Comparison of ENCODE assay signal across 11 cellular contexts in genomic region chr7:83347836-83348482, GRCh38.
DNase-seq lines count a peak whose midpoint lies in the region; ATAC-seq, FAIRE-seq and TF ChIP-seq lines count a peak whose summit lies in the region.
"Had no signal": no experiment of that assay in that cellular context is flagged by ENCODE, and none has a peak within 500 bp of the region (broad histone marks: within the 10 kb centered on the region; RNA-seq: fewer than 3 reads in every experiment).

No MANE protein-coding gene starts in this region.

- H3K4me1 ChIP-seq in A549 (no peaks in the 10 kb centered on the region), astrocyte (ENCODE audit: insufficient read depth, low read length) (no peaks in the 10 kb centered on the region)
- no peaks in the 10 kb centered on the region for H3K4me1 ChIP-seq in CD8-positive, alpha-beta memory T cell (ENCODE audit: insufficient read depth, low read length)
- H3K4me1 ChIP-seq: tibial nerve had no signal

- CTCF ChIA-PET in A549 (lab: Yijun Ruan, JAX), result interaction anchor here (1.0 kb wide), 1 partner anchor 10 kb away, joined by 3 read pairs; no protein-coding TSS in a partner anchor
- CTCF ChIA-PET in CD8-positive, alpha-beta memory T cell (lab: Charles Lee), result no interaction called here

- H2AFZ ChIP-seq in astrocyte (ENCODE audit: low read depth, low read length), result no peak overlapping the region

- no peaks in the 10 kb centered on the region for H3K27me3 ChIP-seq in astrocyte (ENCODE audit: insufficient read depth, low read length)
- no peaks in the 10 kb centered on the region for H3K27me3 ChIP-seq in CD8-positive, alpha-beta memory T cell (ENCODE audit: insufficient read depth, low read length, poor library complexity, severe bottlenecking)
- H3K27me3 ChIP-seq: tibial nerve had no signal

- no peaks in the 10 kb centered on the region for H3K79me2 ChIP-seq in astrocyte (ENCODE audit: insufficient read depth, low read length)

- ATAC-seq in A549 (peak; percentile 60 to 87; a peak in 5 of 6 replicates), GM18858 (IDR thresholded peaks at IDR 0.05; ENCODE audit: unreplicated experiment) (no peak), HG03432 (IDR thresholded peaks at IDR 0.05; ENCODE audit: unreplicated experiment) (no peak), HG03565 (IDR thresholded peaks at IDR 0.05; ENCODE audit: unreplicated experiment) (no peak)

- WGBS in A549 (ENCODE audit: missing lambda C conversion rate), result 29% methylated on average over 5 of the region's 5 CpGs

- no peak for TF ChIP-seq POLR2A in A549 (IDR thresholded peaks at IDR 0.05; ENCODE audit: low read length)

- H4K20me1 ChIP-seq in astrocyte (ENCODE audit: insufficient read depth, low read length), result no peaks in the 10 kb centered on the region

- peaks cover 2% of the 10 kb centered on the region for H3K4me1 Mint-ChIP-seq in astrocyte (ENCODE audit: low read depth, unreplicated experiment)
- H3K4me1 Mint-ChIP-seq in CD8-positive, alpha-beta memory T cell, result no peaks in the 10 kb centered on the region
- H3K4me1 Mint-ChIP-seq: nephron had no signal

- peaks cover 4% of the 10 kb centered on the region for H3K9me3 Mint-ChIP-seq in astrocyte (ENCODE audit: unreplicated experiment)
- peaks cover 17 to 29% (median 24%) of the 10 kb centered on the region in 5 donors for H3K9me3 Mint-ChIP-seq in CD8-positive, alpha-beta memory T cell

- H3K36me3 ChIP-seq in astrocyte (ENCODE audit: insufficient read depth, low read length), result no peaks in the 10 kb centered on the region
- no peaks in the 10 kb centered on the region for H3K36me3 ChIP-seq in CD8-positive, alpha-beta memory T cell (ENCODE audit: insufficient read depth, low read length)
- H3K36me3 ChIP-seq: tibial nerve had no signal

- H3K4me3 ChIP-seq in A549 (no peak overlapping the region), astrocyte (ENCODE audit: insufficient read depth, low read depth, low read length) (no peak overlapping the region)
- no peak overlapping the region for H3K4me3 ChIP-seq in CD8-positive, alpha-beta memory T cell (ENCODE audit: low read length)
- H3K4me3 ChIP-seq: tibial nerve had no signal

- H3K4me3 Mint-ChIP-seq in astrocyte (ENCODE audit: unreplicated experiment), result no peak overlapping the region
- H3K4me3 Mint-ChIP-seq in CD8-positive, alpha-beta memory T cell, result no peak overlapping the region
- H3K4me3 Mint-ChIP-seq: nephron had no signal

- H3K9ac ChIP-seq in astrocyte (ENCODE audit: low read length), result no peak overlapping the region

- TF ChIP-seq RAD21 in A549 (conservative IDR thresholded peaks at IDR 0.05 in 1 of 2, IDR thresholded peaks at IDR 0.05 in 1 of 2), result no peak

- H3K9me3 ChIP-seq in A549, result no peaks in the 10 kb centered on the region
- H3K9me3 ChIP-seq in astrocyte (ENCODE audit: insufficient read depth, low read depth, low read length), result no peaks in the 10 kb centered on the region
- H3K9me3 ChIP-seq in CD8-positive, alpha-beta memory T cell (ENCODE audit: low read length), result no peaks in the 10 kb centered on the region

- H3K27ac Mint-ChIP-seq in astrocyte (ENCODE audit: unreplicated experiment), result no peak overlapping the region
- no peak overlapping the region for H3K27ac Mint-ChIP-seq in CD8-positive, alpha-beta memory T cell
- H3K27ac Mint-ChIP-seq: nephron had no signal

- no peak overlapping the region for H3K27ac ChIP-seq in A549
- no peak overlapping the region for H3K27ac ChIP-seq in astrocyte (ENCODE audit: low read depth, low read length)
- H3K27ac ChIP-seq in CD8-positive, alpha-beta memory T cell (ENCODE audit: low read depth, low read length), result no peak overlapping the region
- H3K27ac ChIP-seq: tibial nerve had no signal

- H3K4me2 ChIP-seq in A549 (no peak overlapping the region), astrocyte (ENCODE audit: low read length) (peak overlapping the region; percentile 7)

- no peak for TF ChIP-seq CTCF in A549 (IDR thresholded peaks at IDR 0.05)
- TF ChIP-seq CTCF in astrocyte (IDR thresholded peaks at IDR 0.05; ENCODE audit: insufficient read depth, low read depth, low read length), result no peak

- DNase-seq in A549 (ENCODE audit: low read depth in 1 of 2, low spot score in 1 of 2), result peak; percentile 1 to 23
- DNase-seq in HPDE6-E6E7 (ENCODE audit: extremely low spot score), result peak; percentile 29
- peak; percentile 76 for DNase-seq in astrocyte (ENCODE audit: low read depth)
- DNase-seq in inferior parietal cortex (ENCODE audit: extremely low spot score), result peak; percentile 23
- no peak for DNase-seq in CD8-positive, alpha-beta memory T cell
- DNase-seq: activated CD4-positive, alpha-beta T cell treated with anti-CD3 and anti-CD28 coated beads for 4 hours had no signal

- POLR2A ChIA-PET in A549 (lab: Yijun Ruan, JAX), result no interaction called here
- POLR2A ChIA-PET in CD8-positive, alpha-beta memory T cell (lab: Charles Lee), result no interaction called here

- no peaks in the 10 kb centered on the region for H3K36me3 Mint-ChIP-seq in astrocyte (ENCODE audit: low read depth, unreplicated experiment)
- H3K36me3 Mint-ChIP-seq in CD8-positive, alpha-beta memory T cell, result no peaks in the 10 kb centered on the region

- H3K27me3 Mint-ChIP-seq in astrocyte (ENCODE audit: low read depth, unreplicated experiment), result no peaks in the 10 kb centered on the region
- H3K27me3 Mint-ChIP-seq in CD8-positive, alpha-beta memory T cell, result no peaks in the 10 kb centered on the region

- no peak for TF ChIP-seq EP300 in A549 (IDR thresholded peaks at IDR 0.05)

- no peak for FAIRE-seq in A549 (lab: Jason Lieb, UNC)
- FAIRE-seq in astrocyte (lab: Jason Lieb, UNC), result no peak

TF ChIP-seq in A549, 52 proteins besides CTCF, POLR2A, EP300 and RAD21:
- TF ChIP-seq MAFK (IDR thresholded peaks at IDR 0.05; ENCODE audit: partially characterized antibody) (no peak), SMC3 (IDR thresholded peaks at IDR 0.05) (no peak), RARB (CRISPR knock-in tag; IDR thresholded peaks at IDR 0.05) (no peak), ATOH8 (CRISPR knock-in tag; IDR thresholded peaks at IDR 0.05; ENCODE audit: low read depth) (no peak), RNF2 (IDR thresholded peaks at IDR 0.05; ENCODE audit: borderline replicate concordance, low read depth) (no peak), TP53 (CRISPR knock-in tag; IDR thresholded peaks at IDR 0.05) (no peak), HOXB5 (CRISPR knock-in tag; IDR thresholded peaks at IDR 0.05) (no peak), CHD2 (IDR thresholded peaks at IDR 0.05; ENCODE audit: low read length, partially characterized antibody) (no peak), CHD4 (IDR thresholded peaks at IDR 0.05; ENCODE audit: borderline replicate concordance) (no peak), CBX8 (IDR thresholded peaks at IDR 0.05) (no peak), NR3C1 (IDR thresholded peaks at IDR 0.05) (no peak), CBX2 (IDR thresholded peaks at IDR 0.05; ENCODE audit: borderline replicate concordance, low read depth) (no peak), REST (IDR thresholded peaks at IDR 0.05) (no peak)
- TF ChIP-seq, protein P1, sequence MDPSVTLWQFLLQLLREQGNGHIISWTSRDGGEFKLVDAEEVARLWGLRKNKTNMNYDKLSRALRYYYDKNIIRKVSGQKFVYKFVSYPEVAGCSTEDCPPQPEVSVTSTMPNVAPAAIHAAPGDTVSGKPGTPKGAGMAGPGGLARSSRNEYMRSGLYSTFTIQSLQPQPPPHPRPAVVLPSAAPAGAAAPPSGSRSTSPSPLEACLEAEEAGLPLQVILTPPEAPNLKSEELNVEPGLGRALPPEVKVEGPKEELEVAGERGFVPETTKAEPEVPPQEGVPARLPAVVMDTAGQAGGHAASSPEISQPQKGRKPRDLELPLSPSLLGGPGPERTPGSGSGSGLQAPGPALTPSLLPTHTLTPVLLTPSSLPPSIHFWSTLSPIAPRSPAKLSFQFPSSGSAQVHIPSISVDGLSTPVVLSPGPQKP (IDR thresholded peaks at IDR 0.05; ENCODE audit: low read depth, low read length), result no peak
- TF ChIP-seq, protein P2, sequence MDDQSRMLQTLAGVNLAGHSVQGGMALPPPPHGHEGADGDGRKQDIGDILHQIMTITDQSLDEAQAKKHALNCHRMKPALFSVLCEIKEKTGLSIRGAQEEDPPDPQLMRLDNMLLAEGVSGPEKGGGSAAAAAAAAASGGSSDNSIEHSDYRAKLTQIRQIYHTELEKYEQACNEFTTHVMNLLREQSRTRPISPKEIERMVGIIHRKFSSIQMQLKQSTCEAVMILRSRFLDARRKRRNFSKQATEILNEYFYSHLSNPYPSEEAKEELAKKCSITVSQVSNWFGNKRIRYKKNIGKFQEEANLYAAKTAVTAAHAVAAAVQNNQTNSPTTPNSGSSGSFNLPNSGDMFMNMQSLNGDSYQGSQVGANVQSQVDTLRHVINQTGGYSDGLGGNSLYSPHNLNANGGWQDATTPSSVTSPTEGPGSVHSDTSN (IDR thresholded peaks at IDR 0.05), result no peak

Comparison
In these comparisons a context has a peak if more than half of its experiments do, and no peak if none do; other contexts are left out.
1. ATAC-seq: peak in A549 (2 of 2); none in GM18858 (single experiment), HG03432 (single experiment) and HG03565 (single experiment).
2. DNase-seq: peak in A549 (2 of 2), HPDE6-E6E7 (single experiment), astrocyte (single experiment) and inferior parietal cortex (single experiment); none in CD8-positive, alpha-beta memory T cell (0 of 5).